10 cellular contexts compared by ENCODE assay signal in genomic region chr16:586645-587590, GRCh38. TPM values are rescaled to one million over a fixed set of nuclear protein-coding genes. Genes with fewer than 3 reads are reported as not detected.
DNase-seq lines count a peak whose midpoint lies in the region; ATAC-seq, FAIRE-seq and TF ChIP-seq lines count a peak whose summit lies in the region.
"Had no signal": no experiment of that assay in that cellular context is flagged by ENCODE, and none has a peak within 500 bp of the region (broad histone marks: within the 10 kb centered on the region; RNA-seq: fewer than 3 reads in every experiment).

No MANE protein-coding gene starts in this region.

- H3K4me3 ChIP-seq in GM06990 (replicated peaks; ENCODE audit: low read depth, low read length) (peak overlapping the region; percentile 8), osteoblast (ENCODE audit: insufficient read depth, low read length) (no peak overlapping the region)

- no peak for DNase-seq in GM06990 (ENCODE audit: extremely low read depth, insufficient read length)
- peak; percentile 38 for DNase-seq in NCI-H69 (lab: John Stamatoyannopoulos, UW)
- no peak for DNase-seq in chondrocyte (ENCODE audit: low spot score)
- peak; percentile 85 for DNase-seq in osteoblast (ENCODE audit: insufficient read length, low spot score, missing footprints)
- no peak for DNase-seq in frontal cortex (ENCODE audit: low spot score in 2 of 2)
- no peak for DNase-seq in NCI-H187 (lab: John Stamatoyannopoulos, UW)
- DNase-seq: NCI-H1694 treated with DMSO at 0.1 percent for 48 hours had no signal

- no peaks in the 10 kb centered on the region for H3K9me3 ChIP-seq in osteoblast (ENCODE audit: low read depth, low read length)

- ATAC-seq in GM19035 (IDR thresholded peaks at IDR 0.05; ENCODE audit: unreplicated experiment), result no peak

- peak overlapping the region; percentile 95 for H3K4me3 Mint-ChIP-seq in chondrocyte (ENCODE audit: unreplicated experiment)

- TF ChIP-seq CTCF in GM06990 (IDR thresholded peaks at IDR 0.05; ENCODE audit: insufficient read depth, low read length, poor library complexity, severe bottlenecking) (no peak), chondrocyte (IDR thresholded peaks at IDR 0.05) (no peak), osteoblast (IDR thresholded peaks at IDR 0.05; ENCODE audit: extremely low read depth, low read depth, low read length) (no peak)

- peaks cover 37% of the 10 kb centered on the region for H3K4me1 ChIP-seq in osteoblast (ENCODE audit: insufficient read depth, low read length)

- peaks cover 24% of the 10 kb centered on the region for H4K20me1 ChIP-seq in osteoblast (ENCODE audit: insufficient read depth, low read length)

- peak overlapping the region; percentile 90 for H3K4me2 ChIP-seq in osteoblast (ENCODE audit: insufficient read depth, low read length)

- H3K9me3 Mint-ChIP-seq in chondrocyte (ENCODE audit: low read depth), result no peaks in the 10 kb centered on the region

- H3K27ac Mint-ChIP-seq in chondrocyte (ENCODE audit: unreplicated experiment), result peak overlapping the region; percentile 82

- no peak overlapping the region for H2AFZ ChIP-seq in osteoblast (ENCODE audit: low read length)

- H3K27ac ChIP-seq in osteoblast (ENCODE audit: low read depth, low read length), result peak overlapping the region; percentile 88

- H3K4me1 Mint-ChIP-seq in chondrocyte (ENCODE audit: low read depth), result peaks cover 39% of the 10 kb centered on the region

- H3K36me3 Mint-ChIP-seq in chondrocyte (ENCODE audit: low read depth), result no peaks in the 10 kb centered on the region

- H3K79me2 ChIP-seq in osteoblast (ENCODE audit: insufficient read depth, low read length), result peaks cover 33% of the 10 kb centered on the region

- no peaks in the 10 kb centered on the region for H3K27me3 Mint-ChIP-seq in chondrocyte (ENCODE audit: low read depth)

- H3K27me3 ChIP-seq in GM06990 (replicated peaks; ENCODE audit: control insufficient read depth, insufficient read depth, low read length), result no peaks in the 10 kb centered on the region
- no peaks in the 10 kb centered on the region for H3K27me3 ChIP-seq in osteoblast (ENCODE audit: insufficient read depth, low read length)

- H3K36me3 ChIP-seq in GM06990 (ENCODE audit: control insufficient read depth, insufficient read depth, low read length) (no peaks in the 10 kb centered on the region; the same call in 1 of the 2 replicates), osteoblast (ENCODE audit: insufficient read depth, low read length) (no peaks in the 10 kb centered on the region)

- no peak for FAIRE-seq in frontal cortex (lab: Jason Lieb, UNC)
- FAIRE-seq: GM18507 had no signal

RNA-seq across cellular contexts. Expression of gene RAB40C, which starts 2.9 kb away (rescaled TPM):
- total RNA-seq in chondrocyte (15.2 to 19.6 TPM (median 19.6 TPM) in 3 replicates), osteoblast (11.2 and 13.3 TPM in 2 replicates), frontal cortex (25.3 TPM)

RNA-seq across cellular contexts. Expression of gene PIGQ, which starts 17.1 kb away (rescaled TPM):
- total RNA-seq in chondrocyte, result 34.1 to 57.1 TPM (median 37.3 TPM) in 3 replicates
- 25.6 and 29.0 TPM in 2 replicates for total RNA-seq in osteoblast
- total RNA-seq in frontal cortex, result 16.7 TPM

RNA-seq across cellular contexts. Expression of gene NHLRC4, which starts 20.1 kb away (rescaled TPM):
- not detected in 3 replicates for total RNA-seq in chondrocyte
- 1.2 and 2.2 TPM in 2 replicates for total RNA-seq in osteoblast
- 0.41 TPM for total RNA-seq in frontal cortex

RNA-seq across cellular contexts. Expression of gene PRR35, which starts 26.7 kb away (rescaled TPM):
- total RNA-seq in chondrocyte (not detected in 3 replicates), osteoblast (under 0.01 TPM in 1 of 2 replicates, not detected in the other), frontal cortex (not detected)
- total RNA-seq: dermis microvascular lymphatic vessel endothelial cell had no signal

RNA-seq across cellular contexts. Expression of gene WFIKKN1, which starts 43.9 kb away (rescaled TPM):
- 0.36 to 0.56 TPM (median 0.47 TPM) in 3 replicates for total RNA-seq in chondrocyte
- under 0.01 and 0.36 TPM in 2 replicates for total RNA-seq in osteoblast
- 0.41 TPM for total RNA-seq in frontal cortex

Comparison
In these comparisons a context has a peak if more than half of its experiments do, and no peak if none do; other contexts are left out.
1. DNase-seq: peak in NCI-H69 (single experiment) and osteoblast (single experiment); none in GM06990 (single experiment), chondrocyte (single experiment), frontal cortex (0 of 2) and NCI-H187 (0 of 2).